Comparison of ENCODE assay signal across 11 cellular contexts in the genomic region with DNA sequence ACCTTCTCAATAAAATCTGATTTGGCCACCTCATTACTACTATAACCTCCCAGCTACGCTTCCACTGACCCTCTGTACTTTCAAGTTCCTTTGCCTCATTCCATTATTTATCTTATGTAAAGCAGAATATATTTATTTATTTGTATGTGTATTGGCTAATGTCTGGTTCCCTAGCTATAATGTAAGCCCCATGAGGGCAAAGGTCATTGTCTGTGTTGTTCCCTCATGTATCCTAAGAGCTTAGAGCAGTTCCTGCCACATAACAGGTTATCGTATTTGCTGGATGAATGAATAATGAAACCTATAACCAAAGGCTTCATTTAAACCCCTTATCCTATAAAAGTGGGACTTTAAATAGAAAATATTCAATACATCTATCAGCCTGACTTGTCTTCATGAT.
"Had no signal": no experiment of that assay in that cellular context is flagged by ENCODE, and none has a peak within 500 bp of the region (broad histone marks: within the 10 kb centered on the region; RNA-seq: fewer than 3 reads in every experiment).

No MANE protein-coding gene starts in this region.

- H3K9me3 ChIP-seq: HAP-1 had no signal

- H2AFZ ChIP-seq: GM23248, GM23338 had no signal

- H3K4me2 ChIP-seq: GM23338 had no signal

- H3K4me1 ChIP-seq: HAP-1 had no signal

- FAIRE-seq: H1, H54 had no signal

- ATAC-seq: GM23338, HCT116 had no signal

- H3K9ac ChIP-seq: GM23248 had no signal

- H3K27ac ChIP-seq: GM23248 had no signal

- DNase-seq: GM23248, GOT3, H7, H9, HCEC 1CT, HFFc6 had no signal

- H3K4me3 ChIP-seq: GM23248, GM23338, HAP-1 had no signal

- H3K36me3 ChIP-seq: HAP-1 had no signal
